ENCODE assay signal across 15 cellular contexts in the genomic region with DNA sequence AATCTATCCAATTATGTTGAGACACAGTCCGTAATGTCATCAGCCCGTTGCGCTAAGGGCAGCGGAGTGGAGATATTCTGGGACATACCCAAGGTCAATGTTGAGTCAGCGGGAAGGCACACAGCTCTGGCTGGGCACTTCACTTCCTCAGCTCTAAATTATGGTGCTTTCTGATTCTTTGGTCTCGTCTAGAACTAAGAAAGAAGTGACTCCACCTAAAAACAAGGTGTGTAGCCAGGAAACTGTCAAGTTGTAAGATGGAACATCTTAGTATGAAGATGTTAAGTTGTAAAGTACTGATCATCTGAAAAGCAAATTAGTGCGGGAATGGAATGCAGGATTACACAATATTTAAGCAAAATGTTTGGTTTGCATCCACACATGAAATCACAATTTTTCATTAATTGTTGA. TPM values are rescaled to one million over a fixed set of nuclear protein-coding genes. Genes with fewer than 3 reads are reported as not detected.
A peak's percentile ranks its signal among the peaks of the same experiment; 100 is the strongest.
DNase-seq lines count a peak whose midpoint lies in the region; ATAC-seq, FAIRE-seq and TF ChIP-seq lines count a peak whose summit lies in the region.
"Had no signal": no experiment of that assay in that cellular context is flagged by ENCODE, and none has a peak within 500 bp of the region (broad histone marks: within the 10 kb centered on the region; RNA-seq: fewer than 3 reads in every experiment).

No MANE protein-coding gene starts in this region.

- H3K4me1 Mint-ChIP-seq in Calu3 (ENCODE audit: low read depth, unreplicated experiment) = peaks cover 31% of the 10 kb centered on the region
- no peaks in the 10 kb centered on the region for H3K4me1 Mint-ChIP-seq in activated T-helper 1 cell treated with anti-CD3 and anti-CD28 coated beads, Interleukin-12 subunit alpha, Interleukin-12 subunit beta, Interleukin-2, Interleukin-4 antibody, amounts not matched to agents 30 ng/mL and 10 ng/mL and 1 ng/mL, durations not matched to agents 14 hours and 24 hours and 36 hours (ENCODE audit: low read depth)
- H3K4me1 Mint-ChIP-seq: activated naive CD4-positive, alpha-beta T cell treated with anti-CD3 and anti-CD28 coated beads, Interleukin-2, amount 50 U/mL, for 24 hours; B cell had no signal

- no peak overlapping the region for H3K9ac ChIP-seq in endothelial cell of umbilical vein (replicated peaks; ENCODE audit: extremely low read depth, insufficient read depth, low read length)
- H3K9ac ChIP-seq in mesenchymal stem cell (ENCODE audit: low read length) = no peak overlapping the region

- ATAC-seq in HG03342 (IDR thresholded peaks at IDR 0.05; ENCODE audit: unreplicated experiment) (no peak), HG02852 (IDR thresholded peaks at IDR 0.05; ENCODE audit: unreplicated experiment) (no peak)

- H3K18ac ChIP-seq in mesenchymal stem cell (ENCODE audit: low read depth in 1 of 2, low read length in 2 of 2) = no peak overlapping the region

- H3K27me3 Mint-ChIP-seq in Calu3 (ENCODE audit: unreplicated experiment) = no peaks in the 10 kb centered on the region
- H3K27me3 Mint-ChIP-seq in activated T-helper 1 cell treated with anti-CD3 and anti-CD28 coated beads, Interleukin-12 subunit alpha, Interleukin-12 subunit beta, Interleukin-2, Interleukin-4 antibody, amounts not matched to agents 30 ng/mL and 10 ng/mL and 1 ng/mL, durations not matched to agents 14 hours and 24 hours and 36 hours (ENCODE audit: insufficient read depth) = no peaks in the 10 kb centered on the region
- H3K27me3 Mint-ChIP-seq: activated CD4-positive, alpha-beta memory T cell treated with anti-CD3 and anti-CD28 coated beads for 36 hours; activated naive CD4-positive, alpha-beta T cell treated with anti-CD3 and anti-CD28 coated beads, Interleukin-2, amount 50 U/mL, for 24 hours; B cell had no signal

- H3K23ac ChIP-seq in mesenchymal stem cell (ENCODE audit: low read length in 2 of 2) = no peak overlapping the region

- no peak overlapping the region for H4K91ac ChIP-seq in mesenchymal stem cell (ENCODE audit: low read length)

- no peak for TF ChIP-seq POLR2A in endothelial cell of umbilical vein (IDR thresholded peaks at IDR 0.05; ENCODE audit: low read depth, low read length)

- BruUV-seq in Calu3 (replicated peaks; lab: Mats Ljungman, UMichigan) = no TSS peak
- BruUV-seq in endothelial cell of umbilical vein (replicated peaks; lab: Mats Ljungman, UMichigan) = no TSS peak

- H3K27me3 ChIP-seq in endothelial cell of umbilical vein (ENCODE audit: control insufficient read depth in 2 of 2, insufficient read depth in 2 of 2, low read length in 2 of 2) (no peaks in the 10 kb centered on the region), mesenchymal stem cell (ENCODE audit: control insufficient read depth in 1 of 2, insufficient read depth in 1 of 2, low read length in 2 of 2) (no peaks in the 10 kb centered on the region)

- no peak overlapping the region for H3K27ac Mint-ChIP-seq in Calu3 (ENCODE audit: unreplicated experiment)
- H3K27ac Mint-ChIP-seq in activated T-helper 1 cell treated with anti-CD3 and anti-CD28 coated beads, Interleukin-12 subunit alpha, Interleukin-12 subunit beta, Interleukin-2, Interleukin-4 antibody, amounts not matched to agents 30 ng/mL and 10 ng/mL and 1 ng/mL, durations not matched to agents 14 hours and 24 hours and 36 hours = no peak overlapping the region
- H3K27ac Mint-ChIP-seq: activated CD4-positive, alpha-beta memory T cell treated with anti-CD3 and anti-CD28 coated beads for 36 hours; activated naive CD4-positive, alpha-beta T cell treated with anti-CD3 and anti-CD28 coated beads, Interleukin-2, amount 50 U/mL, for 24 hours; B cell had no signal

- no peaks in the 10 kb centered on the region for H4K20me1 ChIP-seq in endothelial cell of umbilical vein (replicated peaks; ENCODE audit: control insufficient read depth, extremely low read depth, insufficient read depth, low read length)

- H3K4me1 ChIP-seq in endothelial cell of umbilical vein (ENCODE audit: control insufficient read depth, extremely low read depth, insufficient read depth, low read length) (peaks cover 17% of the 10 kb centered on the region), mesenchymal stem cell (ENCODE audit: control insufficient read depth, insufficient read depth, low read depth, low read length) (peaks cover 33% of the 10 kb centered on the region)

- no peak overlapping the region for H2BK15ac ChIP-seq in mesenchymal stem cell (ENCODE audit: low read depth, poor library complexity, severe bottlenecking)

- intact Hi-C loops in Calu3 (cut with micrococcal nuclease; ENCODE audit: unreplicated experiment) = loop anchor here (10.0 kb wide), 1 partner anchor 73 kb away; a partner anchor contains a TSS
- intact Hi-C loops in endothelial cell of umbilical vein (cut with micrococcal nuclease) = no loop called here
- intact Hi-C loops in activated T-helper 1 cell treated with anti-CD3 and anti-CD28 coated beads, Interleukin-12 subunit alpha, Interleukin-12 subunit beta, Interleukin-2, Interleukin-4 antibody, amounts not matched to agents 30 ng/mL and 10 ng/mL and 1 ng/mL, durations not matched to agents 14 hours and 24 hours and 36 hours (cut with micrococcal nuclease) = no loop called here

- POLR2A ChIA-PET in endothelial cell of umbilical vein (lab: Charles Lee) = no interaction called here

- H3K4ac ChIP-seq in mesenchymal stem cell (ENCODE audit: low read depth in 1 of 2, low read length in 2 of 2) = no peak overlapping the region

- H3K79me1 ChIP-seq in mesenchymal stem cell (replicated peaks; ENCODE audit: low read length, poor library complexity, severe bottlenecking) = peaks cover 12% of the 10 kb centered on the region

- no peaks in the 10 kb centered on the region for H3K9me1 ChIP-seq in endothelial cell of umbilical vein (replicated peaks; ENCODE audit: control insufficient read depth, extremely low read depth, insufficient read depth, low read length)

- H3K36me3 ChIP-seq in endothelial cell of umbilical vein (ENCODE audit: control insufficient read depth in 2 of 2, extremely low read depth in 1 of 2, insufficient read depth in 2 of 2, low read length in 2 of 2) (no peaks in the 10 kb centered on the region), mesenchymal stem cell (ENCODE audit: control insufficient read depth in 1 of 2, insufficient read depth in 2 of 2, low read depth in 1 of 2, low read length in 2 of 2) (peaks cover 0 to 23% of the 10 kb centered on the region in 2 experiments)

- H3K36me3 Mint-ChIP-seq in Calu3 (ENCODE audit: insufficient read depth, unreplicated experiment) = peaks cover 35% of the 10 kb centered on the region
- H3K36me3 Mint-ChIP-seq in activated T-helper 1 cell treated with anti-CD3 and anti-CD28 coated beads, Interleukin-12 subunit alpha, Interleukin-12 subunit beta, Interleukin-2, Interleukin-4 antibody, amounts not matched to agents 30 ng/mL and 10 ng/mL and 1 ng/mL, durations not matched to agents 14 hours and 24 hours and 36 hours (ENCODE audit: low read depth) = no peaks in the 10 kb centered on the region
- H3K36me3 Mint-ChIP-seq: activated CD4-positive, alpha-beta memory T cell treated with anti-CD3 and anti-CD28 coated beads for 36 hours; activated naive CD4-positive, alpha-beta T cell treated with anti-CD3 and anti-CD28 coated beads, Interleukin-2, amount 50 U/mL, for 24 hours had no signal

- H3K4me3 ChIP-seq in endothelial cell of umbilical vein (replicated peaks in 1 of 3; ENCODE audit: insufficient read depth in 1 of 3, low read depth in 1 of 3, low read length in 3 of 3) (no peak overlapping the region), mesenchymal stem cell (ENCODE audit: insufficient read depth in 1 of 2, low read depth in 1 of 2, low read length in 2 of 2) (no peak overlapping the region)

- H3K14ac ChIP-seq in mesenchymal stem cell (ENCODE audit: low read length in 2 of 2) = no peak overlapping the region

- no peak overlapping the region for H4K8ac ChIP-seq in mesenchymal stem cell (ENCODE audit: low read length)

- H3K27ac ChIP-seq in endothelial cell of umbilical vein (ENCODE audit: insufficient read depth, low read depth, low read length) (no peak overlapping the region), mesenchymal stem cell (ENCODE audit: low read length, poor library complexity, severe bottlenecking) (peak overlapping the region; percentile 53)

- TF ChIP-seq CTCF in Calu3 (IDR thresholded peaks at IDR 0.05; ENCODE audit: unreplicated experiment) (no peak), endothelial cell of umbilical vein (IDR thresholded peaks at IDR 0.05; ENCODE audit: extremely low read depth in 1 of 2, insufficient read depth in 1 of 2, low read depth in 1 of 2, low read length in 2 of 2) (no peak)

- H2AFZ ChIP-seq in endothelial cell of umbilical vein (ENCODE audit: low read depth, low read length) (no peak overlapping the region), mesenchymal stem cell (ENCODE audit: low read depth, low read length) (no peak overlapping the region)

- no peaks in the 10 kb centered on the region for H3K79me2 ChIP-seq in endothelial cell of umbilical vein (ENCODE audit: control insufficient read depth, insufficient read depth, low read length)

- H2BK5ac ChIP-seq in mesenchymal stem cell (ENCODE audit: low read depth, low read length, poor library complexity, severe bottlenecking) = no peak overlapping the region

- CTCF ChIA-PET in Calu3 (lab: Charles Lee) (interaction anchor here (0.6 to 1.2 kb wide), 2 partner anchors 43 to 73 kb away, joined by 3 read pairs; a partner anchor contains a TSS), endothelial cell of umbilical vein (lab: Charles Lee) (interaction anchor here (0.9 kb wide), 1 partner anchor 13 kb away, joined by 4 read pairs; no protein-coding TSS in a partner anchor)

- peak; percentile 7 for DNase-seq in Calu3
- DNase-seq in NOMO-1 (lab: John Stamatoyannopoulos, UW; ENCODE audit: unreplicated experiment in 2 of 2) = peak; percentile 63 to 82
- DNase-seq in endothelial cell of umbilical vein (ENCODE audit: low read depth, low spot score) = peak; percentile 48
- peak; percentile 76 for DNase-seq in mesenchymal stem cell
- DNase-seq in activated T-helper 1 cell treated with anti-CD3 and anti-CD28 coated beads, Interleukin-12 subunit alpha, Interleukin-12 subunit beta, Interleukin-2, Interleukin-4 antibody, amounts not matched to agents 30 ng/mL and 10 ng/mL and 1 ng/mL, durations not matched to agents 14 hours and 24 hours and 36 hours (ENCODE audit: low spot score) = no peak
- DNase-seq in Kasumi-1 (lab: John Stamatoyannopoulos, UW) = no peak
- DNase-seq: activated CD4-positive, alpha-beta memory T cell treated with anti-CD3 and anti-CD28 coated beads for 36 hours; GF-D8; NCI-H446; stimulated activated naive CD4-positive, alpha-beta T cell treated with Interleukin-2 at 50 U/mL for 16 hours had no signal

- H2AK5ac ChIP-seq in mesenchymal stem cell (ENCODE audit: low read length, severe bottlenecking) = no peak overlapping the region

- dilution Hi-C loops in endothelial cell of umbilical vein (cut with MboI; ENCODE audit: extremely low pct_ligation_motif_present, low sequenced_read_pairs) = no loop called here

- no peak overlapping the region for H2BK120ac ChIP-seq in mesenchymal stem cell (ENCODE audit: low read depth, low read length)

- peak overlapping the region; percentile 30 for H3K4me3 Mint-ChIP-seq in Calu3 (ENCODE audit: low read depth, unreplicated experiment)
- H3K4me3 Mint-ChIP-seq in activated T-helper 1 cell treated with anti-CD3 and anti-CD28 coated beads, Interleukin-12 subunit alpha, Interleukin-12 subunit beta, Interleukin-2, Interleukin-4 antibody, amounts not matched to agents 30 ng/mL and 10 ng/mL and 1 ng/mL, durations not matched to agents 14 hours and 24 hours and 36 hours = no peak overlapping the region
- H3K4me3 Mint-ChIP-seq: activated CD4-positive, alpha-beta memory T cell treated with anti-CD3 and anti-CD28 coated beads for 36 hours; activated naive CD4-positive, alpha-beta T cell treated with anti-CD3 and anti-CD28 coated beads, Interleukin-2, amount 50 U/mL, for 24 hours; B cell had no signal

- no peaks in the 10 kb centered on the region for H3K9me3 ChIP-seq in endothelial cell of umbilical vein (replicated peaks; ENCODE audit: control insufficient read depth, insufficient read depth, low read length)
- no peaks in the 10 kb centered on the region for H3K9me3 ChIP-seq in mesenchymal stem cell (ENCODE audit: control insufficient read depth, low read length)

- H2BK12ac ChIP-seq in mesenchymal stem cell (ENCODE audit: low read length in 2 of 2) = no peak overlapping the region

- H3K4me2 ChIP-seq in endothelial cell of umbilical vein (ENCODE audit: insufficient read depth, low read length) = peak overlapping the region; percentile 40
- no peak overlapping the region for H3K4me2 ChIP-seq in mesenchymal stem cell (ENCODE audit: low read length, poor library complexity, severe bottlenecking)

- FAIRE-seq in endothelial cell of umbilical vein (lab: Jason Lieb, UNC) = peak; percentile 79

- whole genome bisulfite sequencing in mesenchymal stem cell = 63% methylated on average over 6 of the region's 7 CpGs

- H3K9me3 Mint-ChIP-seq in Calu3 (ENCODE audit: low read depth, unreplicated experiment) = no peaks in the 10 kb centered on the region
- H3K9me3 Mint-ChIP-seq in activated T-helper 1 cell treated with anti-CD3 and anti-CD28 coated beads, Interleukin-12 subunit alpha, Interleukin-12 subunit beta, Interleukin-2, Interleukin-4 antibody, amounts not matched to agents 30 ng/mL and 10 ng/mL and 1 ng/mL, durations not matched to agents 14 hours and 24 hours and 36 hours = no peaks in the 10 kb centered on the region
- H3K9me3 Mint-ChIP-seq: activated CD4-positive, alpha-beta memory T cell treated with anti-CD3 and anti-CD28 coated beads for 36 hours; activated naive CD4-positive, alpha-beta T cell treated with anti-CD3 and anti-CD28 coated beads, Interleukin-2, amount 50 U/mL, for 24 hours had no signal

RNA-seq across cellular contexts. Expression of a gene that starts 43.1 kb away (rescaled TPM):
- total RNA-seq in Calu3 (2022) (55.8 and 63.8 TPM in 2 replicates), endothelial cell of umbilical vein (1.1 and 1.2 TPM in 2 replicates)
- polyA plus RNA-seq in endothelial cell of umbilical vein = 0.32 and 0.35 TPM in 2 replicates
- 0.44 and 0.49 TPM in 2 replicates for polyA plus RNA-seq in endothelial cell of umbilical vein (2011; cell fraction: cytosol; rRNA removed)
- 0.66 and 0.78 TPM in 2 replicates for polyA plus RNA-seq in endothelial cell of umbilical vein (2011; cell fraction: nucleus; rRNA removed)
- 1.5 and 1.7 TPM in 2 replicates for polyA plus RNA-seq in endothelial cell of umbilical vein (2012)
- polyA minus RNA-seq in endothelial cell of umbilical vein = 0.49 and 0.64 TPM in 2 replicates
- polyA minus RNA-seq in endothelial cell of umbilical vein (2011; cell fraction: cytosol; rRNA and poly(A)+ RNA removed) = 10.0 TPM
- polyA minus RNA-seq in endothelial cell of umbilical vein (2011; cell fraction: nucleus; rRNA and poly(A)+ RNA removed) = 0.34 TPM in 2 replicates
- 10.1 TPM for polyA plus RNA-seq in mesenchymal stem cell (2013, experiment 1 of 2)
- 10.6 TPM for polyA plus RNA-seq in mesenchymal stem cell (2013, experiment 2 of 2)
- 1.7 and 2.7 TPM in 2 replicates for total RNA-seq in activated T-helper 1 cell treated with anti-CD3 and anti-CD28 coated beads, Interleukin-12 subunit alpha, Interleukin-12 subunit beta, Interleukin-2, Interleukin-4 antibody, amounts not matched to agents 30 ng/mL and 10 ng/mL and 1 ng/mL, durations not matched to agents 14 hours and 24 hours and 36 hours
- polyA plus RNA-seq: neural cell had no signal

Comparison
In these comparisons a context has a peak if more than half of its experiments do, and no peak if none do; other contexts are left out.
1. DNase-seq: peak in Calu3 (single experiment), NOMO-1 (2 of 2), endothelial cell of umbilical vein (single experiment) and mesenchymal stem cell (single experiment); none in activated T-helper 1 cell treated with anti-CD3 and anti-CD28 coated beads, Interleukin-12 subunit alpha, Interleukin-12 subunit beta, Interleukin-2, Interleukin-4 antibody, amounts not matched to agents 30 ng/mL and 10 ng/mL and 1 ng/mL, durations not matched to agents 14 hours and 24 hours and 36 hours (single experiment) and Kasumi-1 (0 of 2).
2. RNA of a gene that starts 43.1 kb away (total RNA-seq): 55.8 to 63.8 TPM in Calu3; 1.7 to 2.7 TPM in activated T-helper 1 cell treated with anti-CD3 and anti-CD28 coated beads, Interleukin-12 subunit alpha, Interleukin-12 subunit beta, Interleukin-2, Interleukin-4 antibody, amounts not matched to agents 30 ng/mL and 10 ng/mL and 1 ng/mL, durations not matched to agents 14 hours and 24 hours and 36 hours and 1.1 to 1.2 TPM in endothelial cell of umbilical vein; every median in the first group is over 10 times any median in the second.